In genomic region chr3:38582316-38582715, GRCh38 we compare ENCODE assay signal across 14 cellular contexts.
DNase-seq lines count a peak whose midpoint lies in the region; ATAC-seq and TF ChIP-seq lines count a peak whose summit lies in the region.
"Had no signal": no experiment of that assay in that cellular context is flagged by ENCODE, and none has a peak within 500 bp of the region (broad histone marks: within the 10 kb centered on the region; RNA-seq: fewer than 3 reads in every experiment).

No MANE protein-coding gene starts in this region.

- TF ChIP-seq CTCF in heart right ventricle (IDR thresholded peaks at IDR 0.05) (no peak), coronary artery (IDR thresholded peaks at IDR 0.05) (no peak), vagina (IDR thresholded peaks at IDR 0.05) (no peak)

- intact Hi-C loops in heart right ventricle (cut with DNase I): loop anchor here in 2 of 10 donors (5.0 kb wide), 3 partner anchors 40 to 65 kb away; partner anchors contain the start of gene SCN5A (in 1 of the 2)
- intact Hi-C loops in left ventricle myocardium superior (cut with micrococcal nuclease): no loop called here
- intact Hi-C loops in vagina (cut with DNase I): no loop called here

- no peak for ATAC-seq in heart right ventricle
- ATAC-seq in left ventricle myocardium superior: no peak
- ATAC-seq: GM12878 had no signal

- no peaks in the 10 kb centered on the region for H3K27me3 ChIP-seq in heart right ventricle
- no peaks in the 10 kb centered on the region for H3K27me3 ChIP-seq in vagina

- 75 to 79% methylated on average over 6 of the region's 6 CpGs for WGBS in heart right ventricle, 2 donors

- H3K36me3 ChIP-seq in heart right ventricle (peaks cover 0 to 29% (median 0%) of the 10 kb centered on the region in 9 donors), vagina (no peaks in the 10 kb centered on the region)

- DNase-seq in heart right ventricle (no peak), left ventricle myocardium superior (no peak), coronary artery (ENCODE audit: low spot score) (peak; percentile 57), mesenteric fat pad (ENCODE audit: low spot score) (peak; percentile 20), vagina (ENCODE audit: extremely low spot score in 2 of 2) (peak; percentile 31 to 69), germinal center (ENCODE audit: low spot score) (no peak)
- no peak for DNase-seq in stimulated activated CD4-positive, alpha-beta T cell treated with anti-CD3 and anti-CD28 coated beads, Interleukin-4, amount 100 ng/mL, for 4 hours
- DNase-seq: DMS 273 treated with DMSO at 0.1 percent for 48 hours; GDM1; NCI-H1417 treated with DMSO at 0.1 percent for 48 hours; NCI-H1930; NK-92 treated with Interleukin-12 subunit alpha and Interleukin-12 subunit beta, amount 100 ng/mL, for 24 hours had no signal

- H3K9me3 ChIP-seq in heart right ventricle: no peaks in the 10 kb centered on the region
- no peaks in the 10 kb centered on the region for H3K9me3 ChIP-seq in vagina

- TF ChIP-seq POLR2A in vagina (IDR thresholded peaks at IDR 0.05): no peak

- H3K27ac ChIP-seq in heart right ventricle: peak overlapping the region in 7 of 10 donors; percentile 46 to 98 (median 87)
- no peak overlapping the region for H3K27ac ChIP-seq in coronary artery
- no peak overlapping the region for H3K27ac ChIP-seq in vagina
- H3K27ac ChIP-seq: C4-2B had no signal

- H3K4me3 ChIP-seq in heart right ventricle: no peak overlapping the region
- H3K4me3 ChIP-seq in coronary artery: no peak overlapping the region
- H3K4me3 ChIP-seq in vagina: no peak overlapping the region
- H3K4me3 ChIP-seq: GM12878 had no signal

- H3K4me1 ChIP-seq in heart right ventricle (peaks cover 16 to 70% (median 51%) of the 10 kb centered on the region in 9 donors), vagina (no peaks in the 10 kb centered on the region)

Comparison
In these comparisons a context has a peak if more than half of its experiments do, and no peak if none do; other contexts are left out.
1. DNase-seq: peak in coronary artery (single experiment), mesenteric fat pad (single experiment) and vagina (2 of 2); none in heart right ventricle (0 of 2), left ventricle myocardium superior (single experiment), stimulated activated CD4-positive, alpha-beta T cell treated with anti-CD3 and anti-CD28 coated beads, Interleukin-4, amount 100 ng/mL, for 4 hours (0 of 2) and germinal center (single experiment).
2. H3K27ac ChIP-seq: peak in heart right ventricle (7 of 10); none in coronary artery (0 of 2) and vagina (single experiment).